Comparison of ENCODE assay signal across 9 cellular contexts in the genomic region with DNA sequence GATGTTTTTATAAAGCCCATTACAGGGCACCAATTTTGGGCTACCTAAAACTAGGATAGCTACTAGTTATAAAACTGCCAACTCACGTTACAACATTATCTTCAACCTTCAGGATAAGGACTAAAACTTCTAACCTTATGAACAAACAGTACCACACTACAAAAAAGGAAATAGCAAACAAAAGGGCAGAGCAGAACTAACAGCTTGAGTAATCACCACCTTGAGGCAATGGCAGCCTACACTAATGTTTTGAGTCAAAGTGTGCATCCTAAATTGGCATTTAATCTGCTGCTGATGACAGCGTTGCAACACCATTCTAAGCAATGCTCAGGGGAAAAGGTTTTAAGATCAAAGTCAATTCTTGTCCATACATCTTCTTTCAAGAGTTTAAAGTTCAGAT. TPM values are rescaled to one million over a fixed set of nuclear protein-coding genes. Genes with fewer than 3 reads are reported as not detected.
DNase-seq lines count a peak whose midpoint lies in the region; ATAC-seq and TF ChIP-seq lines count a peak whose summit lies in the region.
"Had no signal": no experiment of that assay in that cellular context is flagged by ENCODE, and none has a peak within 500 bp of the region (broad histone marks: within the 10 kb centered on the region; RNA-seq: fewer than 3 reads in every experiment).

No MANE protein-coding gene starts in this region.

- H3K27me3 ChIP-seq in GM23248 (replicated peaks; ENCODE audit: insufficient read depth) (no peaks in the 10 kb centered on the region), lung (ENCODE audit: control insufficient read depth, insufficient read depth) (no peaks in the 10 kb centered on the region), suprapubic skin (no peaks in the 10 kb centered on the region)
- H3K27me3 ChIP-seq: tibial artery had no signal

- peak overlapping the region; percentile 33 for H3K27ac Mint-ChIP-seq in activated T-helper 1 cell treated with anti-CD3 and anti-CD28 coated beads, Interleukin-12 subunit alpha, Interleukin-12 subunit beta, Interleukin-2, Interleukin-4 antibody, amounts not matched to agents 30 ng/mL and 10 ng/mL and 1 ng/mL, durations not matched to agents 14 hours and 24 hours and 36 hours

- H3K9me2 ChIP-seq in GM23248 (ENCODE audit: insufficient read depth): no peaks in the 10 kb centered on the region

- H3K4me3 ChIP-seq in AG10803 (ENCODE audit: low read length) (no peak overlapping the region), GM23248 (no peak overlapping the region), lung (no peak overlapping the region), suprapubic skin (no peak overlapping the region)
- H3K4me3 ChIP-seq: tibial artery had no signal

- no peak for TF ChIP-seq EP300 in suprapubic skin (IDR thresholded peaks at IDR 0.05)

- TF ChIP-seq POLR2A in suprapubic skin (IDR thresholded peaks at IDR 0.05): no peak

- H3K4me2 ChIP-seq in GM23248 (ENCODE audit: unreplicated experiment): peak overlapping the region; percentile 16

- H4K20me1 ChIP-seq in GM23248 (ENCODE audit: insufficient read depth): peaks cover 15% of the 10 kb centered on the region

- H3K36me3 ChIP-seq in GM23248 (ENCODE audit: low read depth): peaks cover 96% of the 10 kb centered on the region
- H3K36me3 ChIP-seq in lung (ENCODE audit: control insufficient read depth in 2 of 2, insufficient read depth in 2 of 2, low read length in 2 of 2): peaks cover 20 to 37% of the 10 kb centered on the region in 2 donors
- peaks cover 65% of the 10 kb centered on the region for H3K36me3 ChIP-seq in suprapubic skin

- H3K27me3 Mint-ChIP-seq in activated T-helper 1 cell treated with anti-CD3 and anti-CD28 coated beads, Interleukin-12 subunit alpha, Interleukin-12 subunit beta, Interleukin-2, Interleukin-4 antibody, amounts not matched to agents 30 ng/mL and 10 ng/mL and 1 ng/mL, durations not matched to agents 14 hours and 24 hours and 36 hours (ENCODE audit: insufficient read depth): no peaks in the 10 kb centered on the region

- H3K4me3 Mint-ChIP-seq in activated T-helper 1 cell treated with anti-CD3 and anti-CD28 coated beads, Interleukin-12 subunit alpha, Interleukin-12 subunit beta, Interleukin-2, Interleukin-4 antibody, amounts not matched to agents 30 ng/mL and 10 ng/mL and 1 ng/mL, durations not matched to agents 14 hours and 24 hours and 36 hours: peak overlapping the region; percentile 1

- ATAC-seq in lung (ENCODE audit: insufficient read depth, low FRiP score) (peak; percentile 41), GM19467 (IDR thresholded peaks at IDR 0.05; ENCODE audit: unreplicated experiment) (no peak), left colon (no peak)

- in situ Hi-C loops in GM23248 (cut with MboI): no loop called here

- intact Hi-C loops in activated T-helper 1 cell treated with anti-CD3 and anti-CD28 coated beads, Interleukin-12 subunit alpha, Interleukin-12 subunit beta, Interleukin-2, Interleukin-4 antibody, amounts not matched to agents 30 ng/mL and 10 ng/mL and 1 ng/mL, durations not matched to agents 14 hours and 24 hours and 36 hours (cut with micrococcal nuclease): loop anchor here (1.0 to 5.0 kb wide), 5 partner anchors 20 to 94 kb away; a partner anchor contains a TSS
- intact Hi-C loops in left colon (cut with DNase I, micrococcal nuclease): loop anchor here in 1 of 2 donors (10.0 kb wide), 1 partner anchor 96 kb away; a partner anchor contains a TSS

- H3K9me3 ChIP-seq in GM23248 (ENCODE audit: low read depth) (no peaks in the 10 kb centered on the region), lung (ENCODE audit: control insufficient read depth in 2 of 2, insufficient read depth in 1 of 2, low read length in 1 of 2) (no peaks in the 10 kb centered on the region), suprapubic skin (no peaks in the 10 kb centered on the region)
- H3K9me3 ChIP-seq: tibial artery had no signal

- no peak overlapping the region for H2AFZ ChIP-seq in GM23248

- H3K36me3 Mint-ChIP-seq in activated T-helper 1 cell treated with anti-CD3 and anti-CD28 coated beads, Interleukin-12 subunit alpha, Interleukin-12 subunit beta, Interleukin-2, Interleukin-4 antibody, amounts not matched to agents 30 ng/mL and 10 ng/mL and 1 ng/mL, durations not matched to agents 14 hours and 24 hours and 36 hours (ENCODE audit: low read depth): peaks cover 65% of the 10 kb centered on the region

- H3K4me1 Mint-ChIP-seq in activated T-helper 1 cell treated with anti-CD3 and anti-CD28 coated beads, Interleukin-12 subunit alpha, Interleukin-12 subunit beta, Interleukin-2, Interleukin-4 antibody, amounts not matched to agents 30 ng/mL and 10 ng/mL and 1 ng/mL, durations not matched to agents 14 hours and 24 hours and 36 hours (ENCODE audit: low read depth): peaks cover 51% of the 10 kb centered on the region

- DNase-seq in AG10803 (ENCODE audit: low read depth): peak; percentile 28
- peak; percentile 47 for DNase-seq in GM23248
- no peak for DNase-seq in activated T-helper 1 cell treated with anti-CD3 and anti-CD28 coated beads, Interleukin-12 subunit alpha, Interleukin-12 subunit beta, Interleukin-2, Interleukin-4 antibody, amounts not matched to agents 30 ng/mL and 10 ng/mL and 1 ng/mL, durations not matched to agents 14 hours and 24 hours and 36 hours (ENCODE audit: low spot score)
- DNase-seq in lung (ENCODE audit: low spot score): no peak
- no peak for DNase-seq in suprapubic skin (ENCODE audit: low spot score in 2 of 2)
- DNase-seq in left colon: no peak
- DNase-seq in middle frontal gyrus (ENCODE audit: extremely low spot score, low spot score): no peak
- DNase-seq: tibial artery had no signal

- no peaks in the 10 kb centered on the region for H3K9me3 Mint-ChIP-seq in activated T-helper 1 cell treated with anti-CD3 and anti-CD28 coated beads, Interleukin-12 subunit alpha, Interleukin-12 subunit beta, Interleukin-2, Interleukin-4 antibody, amounts not matched to agents 30 ng/mL and 10 ng/mL and 1 ng/mL, durations not matched to agents 14 hours and 24 hours and 36 hours

- no peak overlapping the region for H3K27ac ChIP-seq in GM23248
- H3K27ac ChIP-seq in lung (ENCODE audit: low read depth in 1 of 2, low read length in 1 of 2): no peak overlapping the region
- H3K27ac ChIP-seq in suprapubic skin: no peak overlapping the region
- H3K27ac ChIP-seq: tibial artery had no signal

- H3K4me1 ChIP-seq in GM23248 (ENCODE audit: insufficient read depth) (peaks cover 13% of the 10 kb centered on the region), lung (ENCODE audit: control insufficient read depth in 2 of 2, insufficient read depth in 2 of 2, low read length in 2 of 2) (peaks cover 0 to 13% of the 10 kb centered on the region in 2 donors), suprapubic skin (peaks cover 33% of the 10 kb centered on the region)

- H3F3A ChIP-seq in GM23248 (ENCODE audit: insufficient read depth): peaks cover 47% of the 10 kb centered on the region

- H3K9ac ChIP-seq in GM23248: no peak overlapping the region

- peaks cover 99% of the 10 kb centered on the region for H3K79me2 ChIP-seq in GM23248 (ENCODE audit: insufficient read depth)

- no peak for TF ChIP-seq CTCF in AG10803 (conservative IDR thresholded peaks at IDR 0.05; ENCODE audit: low read length)
- no peak for TF ChIP-seq CTCF in lung (IDR thresholded peaks at IDR 0.05; ENCODE audit: control extremely low read depth, extremely low read depth)
- TF ChIP-seq CTCF in suprapubic skin (IDR thresholded peaks at IDR 0.05): no peak

- 32 to 38% methylated on average over 2 of the region's 2 CpGs for WGBS in GM23248 (ENCODE audit: low coverage in 1 of 2, low lambda C conversion rate in 2 of 2, missing lambda C conversion rate in 2 of 2), 2 experiments
- 33 to 41% methylated on average over 2 of the region's 2 CpGs for WGBS in lung, 2 donors
- WGBS in suprapubic skin: 28% methylated on average over 2 of the region's 2 CpGs

RNA-seq across cellular contexts. Expression of a gene that starts 27.2 kb away (rescaled TPM):
- 379 and 430 TPM in 2 replicates for total RNA-seq in GM23248 (2014; rRNA removed; shearing (Covaris generic))
- polyA plus RNA-seq in GM23248 (2016; fragmentation: Nextera tagmentation; extraction: Ambion mirVana) (292 and 376 TPM in 2 replicates), lung (100 to 1,000 TPM in 1 of 2 donors, 10 to 100 TPM in 1; 90.4 to 122 TPM)
- 390 and 421 TPM in 2 replicates for total RNA-seq in activated T-helper 1 cell treated with anti-CD3 and anti-CD28 coated beads, Interleukin-12 subunit alpha, Interleukin-12 subunit beta, Interleukin-2, Interleukin-4 antibody, amounts not matched to agents 30 ng/mL and 10 ng/mL and 1 ng/mL, durations not matched to agents 14 hours and 24 hours and 36 hours
- total RNA-seq in lung (100 to 1,000 TPM; 205 to 274 TPM), suprapubic skin (100 to 1,000 TPM in 3 of 4 donors, 10 to 100 TPM in 1; 97.2 to 147 (median 121) TPM), left colon (100 to 1,000 TPM; 265 to 271 TPM)

Comparison
In these comparisons a context has a peak if more than half of its experiments do, and no peak if none do; other contexts are left out.
1. DNase-seq: peak in AG10803 (single experiment) and GM23248 (single experiment); none in activated T-helper 1 cell treated with anti-CD3 and anti-CD28 coated beads, Interleukin-12 subunit alpha, Interleukin-12 subunit beta, Interleukin-2, Interleukin-4 antibody, amounts not matched to agents 30 ng/mL and 10 ng/mL and 1 ng/mL, durations not matched to agents 14 hours and 24 hours and 36 hours (single experiment), lung (single experiment), suprapubic skin (0 of 2), left colon (0 of 2) and middle frontal gyrus (single experiment).